ENCODE assay signal across 1 cellular context in the genomic region with DNA sequence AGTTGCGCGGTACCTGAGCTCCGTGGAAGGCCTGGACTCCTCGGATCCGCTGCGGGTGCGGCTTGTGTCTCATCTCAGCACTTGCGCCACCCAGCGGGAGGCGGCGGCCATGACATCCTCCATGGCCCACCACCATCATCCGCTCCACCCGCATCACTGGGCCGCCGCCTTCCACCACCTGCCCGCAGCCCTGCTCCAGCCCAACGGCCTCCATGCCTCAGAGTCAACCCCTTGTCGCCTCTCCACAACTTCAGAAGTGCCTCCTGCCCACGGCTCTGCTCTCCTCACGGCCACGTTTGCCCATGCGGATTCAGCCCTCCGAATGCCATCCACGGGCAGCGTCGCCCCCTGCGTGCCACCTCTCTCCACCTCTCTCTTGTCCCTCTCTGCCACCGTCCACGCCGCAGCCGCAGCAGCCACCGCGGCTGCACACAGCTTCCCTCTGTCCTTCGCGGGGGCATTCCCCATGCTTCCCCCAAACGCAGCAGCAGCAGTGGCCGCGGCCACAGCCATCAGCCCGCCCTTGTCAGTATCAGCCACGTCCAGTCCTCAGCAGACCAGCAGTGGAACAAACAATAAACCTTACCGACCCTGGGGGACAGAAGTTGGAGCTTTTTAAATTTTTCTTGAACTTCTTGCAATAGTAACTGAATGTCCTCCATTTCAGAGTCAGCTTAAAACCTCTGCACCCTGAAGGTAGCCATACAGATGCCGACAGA.
TF ChIP-seq lines count a peak whose summit lies in the region.

No MANE protein-coding gene starts in this region.

TF ChIP-seq in K562, 482 proteins besides CTCF, POLR2A, EP300 and RAD21 (continued from another document and continues in another):
- TF ChIP-seq, protein P1, sequence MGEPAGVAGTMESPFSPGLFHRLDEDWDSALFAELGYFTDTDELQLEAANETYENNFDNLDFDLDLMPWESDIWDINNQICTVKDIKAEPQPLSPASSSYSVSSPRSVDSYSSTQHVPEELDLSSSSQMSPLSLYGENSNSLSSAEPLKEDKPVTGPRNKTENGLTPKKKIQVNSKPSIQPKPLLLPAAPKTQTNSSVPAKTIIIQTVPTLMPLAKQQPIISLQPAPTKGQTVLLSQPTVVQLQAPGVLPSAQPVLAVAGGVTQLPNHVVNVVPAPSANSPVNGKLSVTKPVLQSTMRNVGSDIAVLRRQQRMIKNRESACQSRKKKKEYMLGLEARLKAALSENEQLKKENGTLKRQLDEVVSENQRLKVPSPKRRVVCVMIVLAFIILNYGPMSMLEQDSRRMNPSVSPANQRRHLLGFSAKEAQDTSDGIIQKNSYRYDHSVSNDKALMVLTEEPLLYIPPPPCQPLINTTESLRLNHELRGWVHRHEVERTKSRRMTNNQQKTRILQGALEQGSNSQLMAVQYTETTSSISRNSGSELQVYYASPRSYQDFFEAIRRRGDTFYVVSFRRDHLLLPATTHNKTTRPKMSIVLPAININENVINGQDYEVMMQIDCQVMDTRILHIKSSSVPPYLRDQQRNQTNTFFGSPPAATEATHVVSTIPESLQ (CRISPR knock-in tag; IDR thresholded peaks at IDR 0.05) = no peak
- TF ChIP-seq RBM25 (IDR thresholded peaks at IDR 0.05; ENCODE audit: low read depth, low read length, severe bottlenecking) (no peak), CCNT2 (IDR thresholded peaks at IDR 0.05; ENCODE audit: borderline replicate concordance, extremely low read depth, insufficient read length, low read depth, low read length) (no peak), CXXC5 (CRISPR knock-in tag; IDR thresholded peaks at IDR 0.05) (no peak), SMC3 (conservative IDR thresholded peaks at IDR 0.05; ENCODE audit: insufficient read depth, low read depth, low read length) (peak; percentile 81), NRF1 (conservative IDR thresholded peaks at IDR 0.05 in 1 of 2, IDR thresholded peaks at IDR 0.05 in 1 of 2) (peak; percentile 35 to 56; a peak in 3 of 4 replicates), ZNF324 (CRISPR knock-in tag; IDR thresholded peaks at IDR 0.05) (no peak), FOXP1 (CRISPR knock-in tag; IDR thresholded peaks at IDR 0.05) (no peak), MECOM (CRISPR knock-in tag; IDR thresholded peaks at IDR 0.05) (no peak), JUND (IDR thresholded peaks at IDR 0.05; ENCODE audit: borderline replicate concordance, low read depth, low read length) (peak; percentile 49), JUND (tag; IDR thresholded peaks at IDR 0.05; ENCODE audit: borderline replicate concordance, low read depth, low read length) (no peak; the same call in 2 of the 3 replicates), KLF10 (CRISPR knock-in tag; IDR thresholded peaks at IDR 0.05) (no peak), TAF9B (IDR thresholded peaks at IDR 0.05; ENCODE audit: partially characterized antibody) (no peak), ELF4 (CRISPR knock-in tag; IDR thresholded peaks at IDR 0.05) (no peak), ZNF384 (IDR thresholded peaks at IDR 0.05; ENCODE audit: low read depth, low read length) (peak; percentile 15; the same call in 1 of the 2 replicates), TGIF2 (CRISPR knock-in tag; IDR thresholded peaks at IDR 0.05) (no peak), POLR2B (IDR thresholded peaks at IDR 0.05; ENCODE audit: low read depth, partially characterized antibody) (no peak), RNF2 (IDR thresholded peaks at IDR 0.05) (peak; percentile 20; the same call in 1 of the 2 replicates), ZNF695 (CRISPR knock-in tag; IDR thresholded peaks at IDR 0.05) (no peak), CREM (IDR thresholded peaks at IDR 0.05; ENCODE audit: low read depth) (peak; percentile 65), ZNF143 (CRISPR knock-in tag; IDR thresholded peaks at IDR 0.05) (no peak), ZBTB1 (CRISPR knock-in tag; IDR thresholded peaks at IDR 0.05; ENCODE audit: borderline replicate concordance, low read depth) (no peak), ZFP36 (IDR thresholded peaks at IDR 0.05; ENCODE audit: low read depth, low read length, partially characterized antibody) (peak; percentile 43), STAG1 (CRISPR knock-in tag; IDR thresholded peaks at IDR 0.05; ENCODE audit: borderline replicate concordance) (peak; percentile 66), CCAR2 (IDR thresholded peaks at IDR 0.05; ENCODE audit: low read depth, low read length) (no peak), ZNF316 (IDR thresholded peaks at IDR 0.05) (no peak), POLR2AphosphoS2 (IDR thresholded peaks at IDR 0.05; ENCODE audit: low read length) (no peak), SRF (CRISPR knock-in tag; IDR thresholded peaks at IDR 0.05) (no peak), FOXK1 (CRISPR knock-in tag; IDR thresholded peaks at IDR 0.05; ENCODE audit: borderline replicate concordance) (no peak), PHF20 (IDR thresholded peaks at IDR 0.05; ENCODE audit: partially characterized antibody) (no peak), ARHGAP35 (IDR thresholded peaks at IDR 0.05; ENCODE audit: partially characterized antibody) (no peak)
- TF ChIP-seq, protein P2, sequence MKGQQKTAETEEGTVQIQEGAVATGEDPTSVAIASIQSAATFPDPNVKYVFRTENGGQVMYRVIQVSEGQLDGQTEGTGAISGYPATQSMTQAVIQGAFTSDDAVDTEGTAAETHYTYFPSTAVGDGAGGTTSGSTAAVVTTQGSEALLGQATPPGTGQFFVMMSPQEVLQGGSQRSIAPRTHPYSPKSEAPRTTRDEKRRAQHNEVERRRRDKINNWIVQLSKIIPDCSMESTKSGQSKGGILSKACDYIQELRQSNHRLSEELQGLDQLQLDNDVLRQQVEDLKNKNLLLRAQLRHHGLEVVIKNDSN (CRISPR knock-in tag; IDR thresholded peaks at IDR 0.05) = no peak
- TF ChIP-seq, protein P3, sequence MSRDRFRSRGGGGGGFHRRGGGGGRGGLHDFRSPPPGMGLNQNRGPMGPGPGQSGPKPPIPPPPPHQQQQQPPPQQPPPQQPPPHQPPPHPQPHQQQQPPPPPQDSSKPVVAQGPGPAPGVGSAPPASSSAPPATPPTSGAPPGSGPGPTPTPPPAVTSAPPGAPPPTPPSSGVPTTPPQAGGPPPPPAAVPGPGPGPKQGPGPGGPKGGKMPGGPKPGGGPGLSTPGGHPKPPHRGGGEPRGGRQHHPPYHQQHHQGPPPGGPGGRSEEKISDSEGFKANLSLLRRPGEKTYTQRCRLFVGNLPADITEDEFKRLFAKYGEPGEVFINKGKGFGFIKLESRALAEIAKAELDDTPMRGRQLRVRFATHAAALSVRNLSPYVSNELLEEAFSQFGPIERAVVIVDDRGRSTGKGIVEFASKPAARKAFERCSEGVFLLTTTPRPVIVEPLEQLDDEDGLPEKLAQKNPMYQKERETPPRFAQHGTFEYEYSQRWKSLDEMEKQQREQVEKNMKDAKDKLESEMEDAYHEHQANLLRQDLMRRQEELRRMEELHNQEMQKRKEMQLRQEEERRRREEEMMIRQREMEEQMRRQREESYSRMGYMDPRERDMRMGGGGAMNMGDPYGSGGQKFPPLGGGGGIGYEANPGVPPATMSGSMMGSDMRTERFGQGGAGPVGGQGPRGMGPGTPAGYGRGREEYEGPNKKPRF (IDR thresholded peaks at IDR 0.05; ENCODE audit: low read depth, low read length) = no peak
- TF ChIP-seq, protein P4, sequence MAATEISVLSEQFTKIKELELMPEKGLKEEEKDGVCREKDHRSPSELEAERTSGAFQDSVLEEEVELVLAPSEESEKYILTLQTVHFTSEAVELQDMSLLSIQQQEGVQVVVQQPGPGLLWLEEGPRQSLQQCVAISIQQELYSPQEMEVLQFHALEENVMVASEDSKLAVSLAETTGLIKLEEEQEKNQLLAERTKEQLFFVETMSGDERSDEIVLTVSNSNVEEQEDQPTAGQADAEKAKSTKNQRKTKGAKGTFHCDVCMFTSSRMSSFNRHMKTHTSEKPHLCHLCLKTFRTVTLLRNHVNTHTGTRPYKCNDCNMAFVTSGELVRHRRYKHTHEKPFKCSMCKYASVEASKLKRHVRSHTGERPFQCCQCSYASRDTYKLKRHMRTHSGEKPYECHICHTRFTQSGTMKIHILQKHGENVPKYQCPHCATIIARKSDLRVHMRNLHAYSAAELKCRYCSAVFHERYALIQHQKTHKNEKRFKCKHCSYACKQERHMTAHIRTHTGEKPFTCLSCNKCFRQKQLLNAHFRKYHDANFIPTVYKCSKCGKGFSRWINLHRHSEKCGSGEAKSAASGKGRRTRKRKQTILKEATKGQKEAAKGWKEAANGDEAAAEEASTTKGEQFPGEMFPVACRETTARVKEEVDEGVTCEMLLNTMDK (IDR thresholded peaks at IDR 0.05; ENCODE audit: borderline replicate concordance, insufficient read depth, low read depth, low read length, poor library complexity, severe bottlenecking) = peak; percentile 24
- TF ChIP-seq, protein P5, sequence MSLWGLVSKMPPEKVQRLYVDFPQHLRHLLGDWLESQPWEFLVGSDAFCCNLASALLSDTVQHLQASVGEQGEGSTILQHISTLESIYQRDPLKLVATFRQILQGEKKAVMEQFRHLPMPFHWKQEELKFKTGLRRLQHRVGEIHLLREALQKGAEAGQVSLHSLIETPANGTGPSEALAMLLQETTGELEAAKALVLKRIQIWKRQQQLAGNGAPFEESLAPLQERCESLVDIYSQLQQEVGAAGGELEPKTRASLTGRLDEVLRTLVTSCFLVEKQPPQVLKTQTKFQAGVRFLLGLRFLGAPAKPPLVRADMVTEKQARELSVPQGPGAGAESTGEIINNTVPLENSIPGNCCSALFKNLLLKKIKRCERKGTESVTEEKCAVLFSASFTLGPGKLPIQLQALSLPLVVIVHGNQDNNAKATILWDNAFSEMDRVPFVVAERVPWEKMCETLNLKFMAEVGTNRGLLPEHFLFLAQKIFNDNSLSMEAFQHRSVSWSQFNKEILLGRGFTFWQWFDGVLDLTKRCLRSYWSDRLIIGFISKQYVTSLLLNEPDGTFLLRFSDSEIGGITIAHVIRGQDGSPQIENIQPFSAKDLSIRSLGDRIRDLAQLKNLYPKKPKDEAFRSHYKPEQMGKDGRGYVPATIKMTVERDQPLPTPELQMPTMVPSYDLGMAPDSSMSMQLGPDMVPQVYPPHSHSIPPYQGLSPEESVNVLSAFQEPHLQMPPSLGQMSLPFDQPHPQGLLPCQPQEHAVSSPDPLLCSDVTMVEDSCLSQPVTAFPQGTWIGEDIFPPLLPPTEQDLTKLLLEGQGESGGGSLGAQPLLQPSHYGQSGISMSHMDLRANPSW (CRISPR knock-in tag; IDR thresholded peaks at IDR 0.05) = no peak
- TF ChIP-seq, protein P6, sequence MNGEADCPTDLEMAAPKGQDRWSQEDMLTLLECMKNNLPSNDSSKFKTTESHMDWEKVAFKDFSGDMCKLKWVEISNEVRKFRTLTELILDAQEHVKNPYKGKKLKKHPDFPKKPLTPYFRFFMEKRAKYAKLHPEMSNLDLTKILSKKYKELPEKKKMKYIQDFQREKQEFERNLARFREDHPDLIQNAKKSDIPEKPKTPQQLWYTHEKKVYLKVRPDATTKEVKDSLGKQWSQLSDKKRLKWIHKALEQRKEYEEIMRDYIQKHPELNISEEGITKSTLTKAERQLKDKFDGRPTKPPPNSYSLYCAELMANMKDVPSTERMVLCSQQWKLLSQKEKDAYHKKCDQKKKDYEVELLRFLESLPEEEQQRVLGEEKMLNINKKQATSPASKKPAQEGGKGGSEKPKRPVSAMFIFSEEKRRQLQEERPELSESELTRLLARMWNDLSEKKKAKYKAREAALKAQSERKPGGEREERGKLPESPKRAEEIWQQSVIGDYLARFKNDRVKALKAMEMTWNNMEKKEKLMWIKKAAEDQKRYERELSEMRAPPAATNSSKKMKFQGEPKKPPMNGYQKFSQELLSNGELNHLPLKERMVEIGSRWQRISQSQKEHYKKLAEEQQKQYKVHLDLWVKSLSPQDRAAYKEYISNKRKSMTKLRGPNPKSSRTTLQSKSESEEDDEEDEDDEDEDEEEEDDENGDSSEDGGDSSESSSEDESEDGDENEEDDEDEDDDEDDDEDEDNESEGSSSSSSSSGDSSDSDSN (IDR thresholded peaks at IDR 0.05; ENCODE audit: borderline replicate concordance in 1 of 2, low read depth in 2 of 2, low read length in 2 of 2) = 0 out of 4 replicates have a peak, but pooled peaks of 1 of the 2 experiments have one; percentile 52
- TF ChIP-seq, protein P7, sequence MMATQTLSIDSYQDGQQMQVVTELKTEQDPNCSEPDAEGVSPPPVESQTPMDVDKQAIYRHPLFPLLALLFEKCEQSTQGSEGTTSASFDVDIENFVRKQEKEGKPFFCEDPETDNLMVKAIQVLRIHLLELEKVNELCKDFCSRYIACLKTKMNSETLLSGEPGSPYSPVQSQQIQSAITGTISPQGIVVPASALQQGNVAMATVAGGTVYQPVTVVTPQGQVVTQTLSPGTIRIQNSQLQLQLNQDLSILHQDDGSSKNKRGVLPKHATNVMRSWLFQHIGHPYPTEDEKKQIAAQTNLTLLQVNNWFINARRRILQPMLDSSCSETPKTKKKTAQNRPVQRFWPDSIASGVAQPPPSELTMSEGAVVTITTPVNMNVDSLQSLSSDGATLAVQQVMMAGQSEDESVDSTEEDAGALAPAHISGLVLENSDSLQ (IDR thresholded peaks at IDR 0.05) = no peak
- TF ChIP-seq, protein P8, sequence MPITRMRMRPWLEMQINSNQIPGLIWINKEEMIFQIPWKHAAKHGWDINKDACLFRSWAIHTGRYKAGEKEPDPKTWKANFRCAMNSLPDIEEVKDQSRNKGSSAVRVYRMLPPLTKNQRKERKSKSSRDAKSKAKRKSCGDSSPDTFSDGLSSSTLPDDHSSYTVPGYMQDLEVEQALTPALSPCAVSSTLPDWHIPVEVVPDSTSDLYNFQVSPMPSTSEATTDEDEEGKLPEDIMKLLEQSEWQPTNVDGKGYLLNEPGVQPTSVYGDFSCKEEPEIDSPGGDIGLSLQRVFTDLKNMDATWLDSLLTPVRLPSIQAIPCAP (CRISPR knock-in tag; IDR thresholded peaks at IDR 0.05; ENCODE audit: borderline replicate concordance) = no peak
- TF ChIP-seq, protein P9, sequence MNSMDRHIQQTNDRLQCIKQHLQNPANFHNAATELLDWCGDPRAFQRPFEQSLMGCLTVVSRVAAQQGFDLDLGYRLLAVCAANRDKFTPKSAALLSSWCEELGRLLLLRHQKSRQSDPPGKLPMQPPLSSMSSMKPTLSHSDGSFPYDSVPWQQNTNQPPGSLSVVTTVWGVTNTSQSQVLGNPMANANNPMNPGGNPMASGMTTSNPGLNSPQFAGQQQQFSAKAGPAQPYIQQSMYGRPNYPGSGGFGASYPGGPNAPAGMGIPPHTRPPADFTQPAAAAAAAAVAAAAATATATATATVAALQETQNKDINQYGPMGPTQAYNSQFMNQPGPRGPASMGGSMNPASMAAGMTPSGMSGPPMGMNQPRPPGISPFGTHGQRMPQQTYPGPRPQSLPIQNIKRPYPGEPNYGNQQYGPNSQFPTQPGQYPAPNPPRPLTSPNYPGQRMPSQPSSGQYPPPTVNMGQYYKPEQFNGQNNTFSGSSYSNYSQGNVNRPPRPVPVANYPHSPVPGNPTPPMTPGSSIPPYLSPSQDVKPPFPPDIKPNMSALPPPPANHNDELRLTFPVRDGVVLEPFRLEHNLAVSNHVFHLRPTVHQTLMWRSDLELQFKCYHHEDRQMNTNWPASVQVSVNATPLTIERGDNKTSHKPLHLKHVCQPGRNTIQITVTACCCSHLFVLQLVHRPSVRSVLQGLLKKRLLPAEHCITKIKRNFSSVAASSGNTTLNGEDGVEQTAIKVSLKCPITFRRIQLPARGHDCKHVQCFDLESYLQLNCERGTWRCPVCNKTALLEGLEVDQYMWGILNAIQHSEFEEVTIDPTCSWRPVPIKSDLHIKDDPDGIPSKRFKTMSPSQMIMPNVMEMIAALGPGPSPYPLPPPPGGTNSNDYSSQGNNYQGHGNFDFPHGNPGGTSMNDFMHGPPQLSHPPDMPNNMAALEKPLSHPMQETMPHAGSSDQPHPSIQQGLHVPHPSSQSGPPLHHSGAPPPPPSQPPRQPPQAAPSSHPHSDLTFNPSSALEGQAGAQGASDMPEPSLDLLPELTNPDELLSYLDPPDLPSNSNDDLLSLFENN (IDR thresholded peaks at IDR 0.05; ENCODE audit: low read depth in 2 of 2, low read length in 2 of 2) = no peak
